ENCODE assay signal across 7 cellular contexts in genomic region chr12:123946516-123947505, GRCh38. TPM values are rescaled to one million over a fixed set of nuclear protein-coding genes. Genes with fewer than 3 reads are reported as not detected.
A peak's percentile ranks its signal among the peaks of the same experiment; 100 is the strongest.
DNase-seq lines count a peak whose midpoint lies in the region; ATAC-seq and TF ChIP-seq lines count a peak whose summit lies in the region.
"Not testable (repeated sequence)": the region's sequence is repeated elsewhere in the genome, so short reads cannot be mapped to it uniquely, and the experiment has no call there.

No MANE protein-coding gene starts in this region.

- H3K27ac ChIP-seq in lower lobe of right lung, result peak overlapping the region; percentile 66
- H3K27ac ChIP-seq in thyroid gland, result peak overlapping the region; percentile 80 to 88 (median 82)

- H3K27me3 Mint-ChIP-seq in T-helper 17 cell; central memory CD8-positive, alpha-beta T cell; osteocyte (ENCODE audit: unreplicated experiment): not testable (repeated sequence)

- WGBS in thyroid gland, 2 donors, result 68 to 85% methylated on average over 11 to 23 of the region's 35 CpGs

- H3K9me3 Mint-ChIP-seq in central memory CD8-positive, alpha-beta T cell; osteocyte (ENCODE audit: unreplicated experiment): not testable (repeated sequence)

- not testable (repeated sequence) for H3K36me3 Mint-ChIP-seq in T-helper 17 cell (ENCODE audit: low read depth); central memory CD8-positive, alpha-beta T cell (ENCODE audit: insufficient read depth)
- peaks cover 25% of the 10 kb centered on the region for H3K36me3 Mint-ChIP-seq in osteocyte (ENCODE audit: unreplicated experiment)

- H3K4me1 Mint-ChIP-seq in T-helper 17 cell (peaks cover 14% of the 10 kb centered on the region), osteocyte (ENCODE audit: unreplicated experiment) (peaks cover 49% of the 10 kb centered on the region)
- peaks cover 21% of the 10 kb centered on the region for H3K4me1 Mint-ChIP-seq in central memory CD8-positive, alpha-beta T cell

- H3K27me3 ChIP-seq in lower lobe of right lung (ENCODE audit: low read depth); thyroid gland: not testable (repeated sequence)

- H3K36me3 ChIP-seq in lower lobe of right lung, result peaks cover 28% of the 10 kb centered on the region
- H3K36me3 ChIP-seq in thyroid gland, result not testable (repeated sequence)

- not testable (repeated sequence) for H3K4me3 Mint-ChIP-seq in T-helper 17 cell; central memory CD8-positive, alpha-beta T cell; osteocyte (ENCODE audit: unreplicated experiment)

- H3K27ac Mint-ChIP-seq in T-helper 17 cell, result peak overlapping the region; percentile 67
- peak overlapping the region; percentile 59 for H3K27ac Mint-ChIP-seq in central memory CD8-positive, alpha-beta T cell (ENCODE audit: low read depth)
- H3K27ac Mint-ChIP-seq in osteocyte (ENCODE audit: unreplicated experiment), result not testable (repeated sequence)

- DNase-seq in T-helper 17 cell; central memory CD8-positive, alpha-beta T cell (ENCODE audit: low spot score in 2 of 2); left cardiac atrium: not testable (repeated sequence)
- DNase-seq in globus pallidus (ENCODE audit: low spot score), result peak; percentile 38
- DNase-seq in lower lobe of right lung, result peak; percentile 67
- peak; percentile 83 for DNase-seq in osteocyte (ENCODE audit: extremely low spot score, unreplicated experiment)
- peak; percentile 86 to 87 for DNase-seq in thyroid gland

- H3K4me1 ChIP-seq in lower lobe of right lung, result peaks cover 24% of the 10 kb centered on the region
- H3K4me1 ChIP-seq in thyroid gland, result peaks cover 9 to 28% of the 10 kb centered on the region in 2 donors

- not testable (repeated sequence) for H3K9me3 ChIP-seq in T-helper 17 cell (ENCODE audit: control insufficient read depth, low read length, poor library complexity, severe bottlenecking); lower lobe of right lung; thyroid gland

- H3K4me3 ChIP-seq in lower lobe of right lung; thyroid gland (replicated peaks in 1 of 3): not testable (repeated sequence)

- ATAC-seq in T-helper 17 cell; central memory CD8-positive, alpha-beta T cell (replicated peaks; ENCODE audit: extremely low read depth, poor library complexity, severe bottlenecking): not testable (repeated sequence)
- ATAC-seq in left cardiac atrium, result peak; percentile 50 to 58
- peak; percentile 75 to 86 for ATAC-seq in lower lobe of right lung

- TF ChIP-seq CTCF in lower lobe of right lung (IDR thresholded peaks at IDR 0.05); osteocyte (IDR thresholded peaks at IDR 0.05); thyroid gland (IDR thresholded peaks at IDR 0.05): not testable (repeated sequence)

- intact Hi-C loops in left cardiac atrium (cut with DNase I); lower lobe of right lung (cut with DNase I); thyroid gland (cut with DNase I): not testable (repeated sequence)

- TF ChIP-seq POLR2A in thyroid gland (IDR thresholded peaks at IDR 0.05), result not testable (repeated sequence)

RNA-seq across cellular contexts. Expression of gene CCDC92, which starts 25.8 kb away (rescaled TPM):
- total RNA-seq in T-helper 17 cell, result 10 to 100 TPM; 30.1 to 46.4 TPM
- 10 to 100 TPM; 46.3 to 53.8 TPM for total RNA-seq in left cardiac atrium
- 47.6 TPM for total RNA-seq in lower lobe of right lung
- total RNA-seq in osteocyte, result 52.6 and 55.1 TPM in 2 replicates
- 10 to 100 TPM; 26.6 to 47.0 (median 39.1) TPM for total RNA-seq in thyroid gland

RNA-seq across cellular contexts. Expression of gene ZNF664, which starts 26.2 kb away (rescaled TPM):
- 10 to 100 TPM; 33.7 to 42.1 TPM for total RNA-seq in T-helper 17 cell
- 10 to 100 TPM; 67.6 to 75.8 TPM for total RNA-seq in left cardiac atrium
- 84.2 TPM for total RNA-seq in lower lobe of right lung
- 133 and 134 TPM in 2 replicates for total RNA-seq in osteocyte
- 100 to 1,000 TPM; 120 to 187 (median 138) TPM for total RNA-seq in thyroid gland
